Comparison of ENCODE assay signal across 13 cellular contexts in the genomic region with DNA sequence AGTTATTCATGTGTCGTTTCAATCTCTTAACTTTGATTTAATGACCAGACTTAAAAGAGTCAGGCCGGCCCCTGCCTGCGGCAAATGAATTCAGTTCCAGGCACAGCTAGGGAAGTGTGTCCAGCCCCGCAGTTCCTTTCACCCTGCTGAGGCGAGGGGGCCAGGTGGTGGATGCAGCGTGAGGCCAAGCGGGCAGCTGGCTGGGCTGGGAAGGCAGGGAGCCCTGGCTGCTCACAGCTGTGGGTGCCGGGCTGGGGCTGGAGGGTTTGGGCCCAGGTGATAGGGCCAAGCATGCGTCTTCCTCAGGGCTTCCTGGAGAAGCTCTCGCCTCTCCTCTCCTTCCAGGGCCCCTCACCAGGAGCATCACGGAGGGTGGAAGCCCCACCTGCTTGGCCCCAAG.
DNase-seq lines count a peak whose midpoint lies in the region; TF ChIP-seq lines count a peak whose summit lies in the region.
"Had no signal": no experiment of that assay in that cellular context is flagged by ENCODE, and none has a peak within 500 bp of the region (broad histone marks: within the 10 kb centered on the region; RNA-seq: fewer than 3 reads in every experiment).

No MANE protein-coding gene starts in this region.

- no peak overlapping the region for H3K4me3 Mint-ChIP-seq in nephron progenitor cell
- H3K4me3 Mint-ChIP-seq: T-cell had no signal

- no peaks in the 10 kb centered on the region for H3K36me3 ChIP-seq in BLaER1 treated with 17β-estradiol and CSF1 and Interleukin-3, amounts not matched to agents 10 nM and 100 nM
- H3K36me3 ChIP-seq in HEK293 (ENCODE audit: control insufficient read depth in 2 of 2, insufficient read depth in 1 of 2, low read length in 2 of 2) = no peaks in the 10 kb centered on the region

- CTCF ChIA-PET in HEK293 (lab: Yijun Ruan, JAX) = interaction anchor here (0.6 to 1.4 kb wide), 2 partner anchors 28 to 35 kb away, joined by 3 to 6 read pairs; no protein-coding TSS in a partner anchor

- peaks cover 6% of the 10 kb centered on the region for H3K27me3 Mint-ChIP-seq in nephron progenitor cell (ENCODE audit: low read depth, poor library complexity)
- H3K27me3 Mint-ChIP-seq: T-cell had no signal

- no peak overlapping the region for H3K4me3 ChIP-seq in BLaER1 treated with 17β-estradiol and CSF1 and Interleukin-3, amounts not matched to agents 10 nM and 100 nM
- no peak overlapping the region for H3K4me3 ChIP-seq in HEK293 (ENCODE audit: low read depth, low read length)
- H3K4me3 ChIP-seq: K562 had no signal

- peaks cover 16 to 62% (median 54%) of the 10 kb centered on the region in 10 experiments for H3K4me1 ChIP-seq in BLaER1 treated with 17β-estradiol and CSF1 and Interleukin-3, amounts not matched to agents 10 nM and 100 nM
- H3K4me1 ChIP-seq in HEK293 (ENCODE audit: control insufficient read depth, insufficient read depth, low read length) = no peaks in the 10 kb centered on the region

- peak overlapping the region in 9 of 11 experiments; percentile 16 to 78 (median 69); a peak in 18 of 22 replicates for H3K4me2 ChIP-seq in BLaER1 treated with 17β-estradiol and CSF1 and Interleukin-3, amounts not matched to agents 10 nM and 100 nM

- H3K4me1 Mint-ChIP-seq in nephron progenitor cell = peaks cover 50% of the 10 kb centered on the region
- H3K4me1 Mint-ChIP-seq: T-cell had no signal

- TF ChIP-seq CTCF in HEK293 (tag by site-specific recombination; IDR thresholded peaks at IDR 0.05) (no peak), nephron progenitor cell (IDR thresholded peaks at IDR 0.05) (no peak)

- no peak overlapping the region for H3K27ac Mint-ChIP-seq in nephron progenitor cell
- H3K27ac Mint-ChIP-seq: T-cell had no signal

- DNase-seq in amniotic epithelial cell (ENCODE audit: low read depth) (peak; percentile 23), nephron progenitor cell (peak; percentile 31), GF-D8 (lab: John Stamatoyannopoulos, UW) (no peak)
- DNase-seq in stimulated activated naive CD4-positive, alpha-beta T cell (lab: John Stamatoyannopoulos, UW) = no peak
- no peak for DNase-seq in stimulated activated CD4-positive, alpha-beta T cell treated with anti-CD3 and anti-CD28 coated beads, Interleukin-12 subunit alpha, Interleukin-12 subunit beta, amount 100 ng/mL, for 4 hours
- DNase-seq: NCI-H1930, NCI-H2171 treated with DMSO at 0.1 percent for 48 hours, NCI-H510A, T-cell had no signal

- POLR2A ChIA-PET in HEK293 (lab: Yijun Ruan, JAX) = interaction anchor here (0.6 kb wide), 1 partner anchor 226 kb away, joined by 4 read pairs; no protein-coding TSS in a partner anchor

- peaks cover 5% of the 10 kb centered on the region for H3K9me3 Mint-ChIP-seq in nephron progenitor cell

- H4K20me1 ChIP-seq in BLaER1 treated with 17β-estradiol and CSF1 and Interleukin-3, amounts not matched to agents 10 nM and 100 nM = no peaks in the 10 kb centered on the region

- H3K27ac ChIP-seq in BLaER1 treated with 17β-estradiol and CSF1 and Interleukin-3, amounts not matched to agents 10 nM and 100 nM = no peak overlapping the region
- no peak overlapping the region for H3K27ac ChIP-seq in HEK293 (ENCODE audit: extremely low read depth, low read depth, low read length)
- H3K27ac ChIP-seq: C4-2B had no signal

- peaks cover 4% of the 10 kb centered on the region for H3K36me3 Mint-ChIP-seq in nephron progenitor cell (ENCODE audit: low read depth)
- H3K36me3 Mint-ChIP-seq: T-cell had no signal

- H3K27me3 ChIP-seq in BLaER1 treated with 17β-estradiol and CSF1 and Interleukin-3, amounts not matched to agents 10 nM and 100 nM = peaks cover 0 to 7% (median 0%) of the 10 kb centered on the region in 11 experiments; a peak in 1 of 22 replicates

- H3K9ac ChIP-seq in BLaER1 treated with 17β-estradiol and CSF1 and Interleukin-3, amounts not matched to agents 10 nM and 100 nM = peak overlapping the region in 4 of 11 experiments; percentile 3 to 37 (median 27); a peak in 5 of 22 replicates

- H3K9me3 ChIP-seq in BLaER1 treated with 17β-estradiol and CSF1 and Interleukin-3, amounts not matched to agents 10 nM and 100 nM (replicated peaks in 1 of 11) = peaks cover 0 to 12% (median 0%) of the 10 kb centered on the region in 11 experiments; a peak in 6 of 22 replicates
- no peaks in the 10 kb centered on the region for H3K9me3 ChIP-seq in HEK293 (ENCODE audit: control insufficient read depth, insufficient read depth, low read depth, low read length)

TF ChIP-seq in HEK293, 187 proteins besides CTCF, POLR2A, EP300 and RAD21:
- no peak for TF ChIP-seq ZNF558 (tag by site-specific recombination; IDR thresholded peaks at IDR 0.05)
- no peak for TF ChIP-seq ZFP3 (tag by site-specific recombination; IDR thresholded peaks at IDR 0.05; ENCODE audit: low read depth)
- no peak for TF ChIP-seq ZNF324 (tag by site-specific recombination; IDR thresholded peaks at IDR 0.05)
- TF ChIP-seq ZIC2 (tag by site-specific recombination; IDR thresholded peaks at IDR 0.05) = 0 out of 2 replicates have a peak, but pooled peaks have one; percentile 34
TF ChIP-seq in HEK293: peak in this region for 1.

Comparison
In these comparisons a context has a peak if more than half of its experiments do, and no peak if none do; other contexts are left out.
1. DNase-seq: peak in amniotic epithelial cell (single experiment) and nephron progenitor cell (single experiment); none in stimulated activated naive CD4-positive, alpha-beta T cell (0 of 6), stimulated activated CD4-positive, alpha-beta T cell treated with anti-CD3 and anti-CD28 coated beads, Interleukin-12 subunit alpha, Interleukin-12 subunit beta, amount 100 ng/mL, for 4 hours (single experiment) and GF-D8 (single experiment).